10 cellular contexts compared by ENCODE assay signal in the genomic region with DNA sequence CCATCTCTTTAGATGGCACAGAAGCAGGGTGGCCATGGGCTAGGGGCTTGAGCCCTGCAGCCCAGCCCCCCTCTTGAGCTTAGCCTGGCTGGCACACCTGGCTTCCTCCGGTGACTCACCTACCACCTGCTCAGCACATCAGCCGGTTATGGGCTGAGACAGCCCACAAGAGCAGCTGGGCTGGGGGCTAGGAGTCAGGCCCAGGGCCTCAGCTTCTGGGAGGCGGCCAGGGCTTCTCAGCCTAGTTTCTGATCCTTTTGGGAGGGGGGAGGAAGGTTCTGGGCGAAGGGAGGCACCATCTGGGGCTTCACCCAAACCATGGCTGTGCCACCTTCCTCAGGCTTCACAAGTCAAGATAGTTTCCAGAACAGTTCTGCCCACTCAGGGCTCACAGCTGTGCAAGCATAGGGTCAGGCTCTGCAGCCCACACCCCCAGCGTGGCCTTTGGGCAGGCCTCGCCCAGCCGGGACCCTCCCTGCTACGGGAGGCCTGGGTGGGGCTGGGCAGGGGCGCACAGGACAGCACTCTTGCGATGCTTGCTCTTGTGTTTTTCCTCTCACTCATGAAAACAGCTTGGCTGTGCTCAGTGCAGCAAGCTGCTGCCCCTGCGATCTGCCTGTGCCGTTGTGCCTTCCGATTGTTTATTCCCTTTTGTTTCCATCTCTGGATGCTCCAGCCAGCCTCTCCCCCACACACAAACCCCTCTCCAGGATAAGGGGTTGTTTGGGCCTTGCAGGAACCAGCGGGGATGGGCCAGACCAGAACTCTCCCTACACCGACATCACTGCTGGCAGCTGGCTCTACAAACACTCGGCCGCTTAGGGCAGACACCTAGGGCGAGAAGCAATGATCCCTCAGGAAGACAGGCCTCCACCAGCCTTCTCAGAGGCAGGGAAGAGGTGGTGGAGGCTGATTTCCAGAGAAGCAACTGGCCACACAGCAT. TPM values are rescaled to one million over a fixed set of nuclear protein-coding genes. Genes with fewer than 3 reads are reported as not detected.
DNase-seq lines count a peak whose midpoint lies in the region; ATAC-seq and TF ChIP-seq lines count a peak whose summit lies in the region.
"Had no signal": no experiment of that assay in that cellular context is flagged by ENCODE, and none has a peak within 500 bp of the region (broad histone marks: within the 10 kb centered on the region; RNA-seq: fewer than 3 reads in every experiment).

No MANE protein-coding gene starts in this region.

- ATAC-seq in GM21737 (IDR thresholded peaks at IDR 0.05; ENCODE audit: unreplicated experiment), result no peak

- WGBS in sigmoid colon, 2 donors, result 34 to 64% methylated on average over 18 of the region's 18 CpGs

- no peak for TF ChIP-seq POLR2A in sigmoid colon (IDR thresholded peaks at IDR 0.05)

- H3K4me1 ChIP-seq in sigmoid colon, result peaks cover 0 to 61% (median 54%) of the 10 kb centered on the region in 4 donors

- TF ChIP-seq CTCF in sigmoid colon (IDR thresholded peaks at IDR 0.05), result no peak

- no peak for TF ChIP-seq EP300 in sigmoid colon (IDR thresholded peaks at IDR 0.05)

- H3K36me3 ChIP-seq in sigmoid colon, result no peaks in the 10 kb centered on the region

- intact Hi-C loops in sigmoid colon (cut with DNase I), result no loop called here

- no peaks in the 10 kb centered on the region for H3K27me3 ChIP-seq in sigmoid colon

- H3K4me3 ChIP-seq in sigmoid colon, result no peak overlapping the region

- peak; percentile 85 for DNase-seq in DMS 273 (lab: John Stamatoyannopoulos, UW; ENCODE audit: unreplicated experiment)
- DNase-seq in DMS 273 treated with DMSO at 0.1 percent for 48 hours (lab: John Stamatoyannopoulos, UW), result no peak
- DNase-seq in NCI-H2196 (lab: John Stamatoyannopoulos, UW; ENCODE audit: unreplicated experiment), result peak; percentile 92
- no peak for DNase-seq in sigmoid colon
- no peak for DNase-seq in A172 (ENCODE audit: low spot score)
- no peak for DNase-seq in iPS-NIHi7 (ENCODE audit: extremely low spot score)
- DNase-seq: dermis blood vessel endothelial cell, T1000 had no signal

- no peaks in the 10 kb centered on the region for H3K9me3 ChIP-seq in sigmoid colon

- H3K27ac ChIP-seq in cingulate gyrus (ENCODE audit: low read depth, low read length) (peak overlapping the region; percentile 91), sigmoid colon (peak overlapping the region; percentile 21 to 77 (median 76))

RNA-seq across cellular contexts. Expression of a gene that starts 26.1 kb away (rescaled TPM):
- 10 to 100 TPM; 57.1 to 90.1 (median 68.9) TPM for total RNA-seq in sigmoid colon
- 10 to 100 TPM in 1 of 3 donors, 1 to 10 TPM in 2; 3.6 to 21.3 (median 7.9) TPM for polyA plus RNA-seq in sigmoid colon
- 38.4 and 40.1 TPM in 2 replicates for total RNA-seq in A172 (2014; rRNA removed; shearing (Covaris generic))

RNA-seq across cellular contexts. Expression of a gene that starts 38.2 kb away (rescaled TPM):
- 10 to 100 TPM; 11.4 to 34.1 (median 26.1) TPM for total RNA-seq in sigmoid colon
- polyA plus RNA-seq in sigmoid colon, result 10 to 100 TPM; 12.5 to 14.8 (median 12.6) TPM
- total RNA-seq in A172 (2014; rRNA removed; shearing (Covaris generic)), result 33.5 and 37.9 TPM in 2 replicates

RNA-seq across cellular contexts. Expression of a gene that starts 52.2 kb away (rescaled TPM):
- total RNA-seq in sigmoid colon, result 1 to 10 TPM; 1.8 to 5.5 (median 4.2) TPM
- 1 to 10 TPM in 1 of 3 donors, under 1 TPM in 1, not detected in 1; 0.69 to 4.2 TPM for polyA plus RNA-seq in sigmoid colon
- 4.2 and 5.7 TPM in 2 replicates for total RNA-seq in A172 (2014; rRNA removed; shearing (Covaris generic))

Comparison
In these comparisons a context has a peak if more than half of its experiments do, and no peak if none do; other contexts are left out.
1. DNase-seq: peak in DMS 273 (single experiment) and NCI-H2196 (single experiment); none in DMS 273 treated with DMSO at 0.1 percent for 48 hours (single experiment), sigmoid colon (single experiment), A172 (single experiment) and iPS-NIHi7 (single experiment).